Comparison of ENCODE assay signal across 8 cellular contexts in the genomic region with DNA sequence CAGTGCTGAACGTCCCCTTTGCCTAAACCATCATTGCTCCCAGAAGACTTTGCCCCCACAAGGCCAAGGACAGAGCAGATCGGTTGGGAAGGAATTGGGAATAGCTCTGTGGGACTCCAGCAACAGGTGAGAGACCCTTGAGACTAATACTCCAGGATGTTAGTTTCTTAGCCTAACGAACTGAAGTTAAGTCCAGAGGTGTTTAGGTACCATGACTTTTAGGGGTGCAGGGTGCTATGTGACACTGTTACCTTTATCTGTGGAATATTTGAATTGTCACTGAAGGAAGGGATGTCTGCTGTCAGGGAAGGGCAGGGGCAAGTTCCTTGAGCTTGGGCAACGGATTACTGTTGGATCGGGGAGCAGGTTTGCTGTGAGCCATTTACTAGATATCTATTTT. TPM values are rescaled to one million over a fixed set of nuclear protein-coding genes. Genes with fewer than 3 reads are reported as not detected.
DNase-seq lines count a peak whose midpoint lies in the region; ATAC-seq and TF ChIP-seq lines count a peak whose summit lies in the region.

No MANE protein-coding gene starts in this region.

- H3K9me3 ChIP-seq in PC-9 (ENCODE audit: insufficient read depth, low read depth) (no peaks in the 10 kb centered on the region), esophagus (ENCODE audit: control insufficient read depth in 2 of 2, insufficient read depth in 1 of 2, low read depth in 1 of 2, low read length in 1 of 2) (no peaks in the 10 kb centered on the region)

- H3K4me1 ChIP-seq in PC-9 (replicated peaks; ENCODE audit: insufficient read depth) (peaks cover 41% of the 10 kb centered on the region), esophagus (ENCODE audit: control insufficient read depth in 2 of 2, insufficient read depth in 2 of 2, low read length in 1 of 2) (peaks cover 14 to 30% of the 10 kb centered on the region in 2 donors)

- BruUV-seq in PC-9 (replicated peaks; lab: Mats Ljungman, UMichigan) = no TSS peak

- peaks cover 17% of the 10 kb centered on the region for H3F3A ChIP-seq in PC-9 (ENCODE audit: insufficient read depth, low read depth)

- H3K27me3 ChIP-seq in PC-9 (ENCODE audit: insufficient read depth, low read depth) (no peaks in the 10 kb centered on the region), esophagus (ENCODE audit: control insufficient read depth in 1 of 2, insufficient read depth in 2 of 2, low read length in 2 of 2) (no peaks in the 10 kb centered on the region)

- CTCF ChIA-PET in PC-9 (lab: Charles Lee) = interaction anchor here (0.6 to 0.8 kb wide), 2 partner anchors 255 to 323 kb away, joined by 3 to 8 read pairs; no protein-coding TSS in a partner anchor

- WGBS in esophagus, 2 donors = 38 to 39% methylated on average over 5 of the region's 5 CpGs

- no peak overlapping the region for H2AFZ ChIP-seq in PC-9

- ATAC-seq in GM21447 (IDR thresholded peaks at IDR 0.05; ENCODE audit: unreplicated experiment) (no peak), HG03565 (IDR thresholded peaks at IDR 0.05; ENCODE audit: unreplicated experiment) (no peak)

- peak overlapping the region; percentile 84 for H3K4me2 ChIP-seq in PC-9

- TF ChIP-seq CTCF in PC-9 (conservative IDR thresholded peaks at IDR 0.05) = no peak

- H3K27ac ChIP-seq in PC-9 (0 out of 2 replicates have a peak overlapping the region, but pooled peaks have one; percentile 17), esophagus (ENCODE audit: low read depth in 2 of 2, low read length in 1 of 2) (peak overlapping the region; percentile 71 to 95)

- peak overlapping the region; percentile 88; the same call in 1 of the 2 replicates for H3K4me3 ChIP-seq in PC-9
- peak overlapping the region in 1 of 2 donors; percentile 79 for H3K4me3 ChIP-seq in esophagus (ENCODE audit: low read depth in 1 of 2, low read length in 2 of 2)

- DNase-seq in D341Med (ENCODE audit: low spot score) (peak; percentile 7), PC-9 (no peak), posterior vena cava (ENCODE audit: low spot score) (peak; percentile 5), NCI-H146 treated with DMSO at 0.1 percent for 48 hours (lab: John Stamatoyannopoulos, UW; ENCODE audit: unreplicated experiment) (no peak), GDM1 (lab: John Stamatoyannopoulos, UW) (no peak)

- H3K79me2 ChIP-seq in PC-9 (ENCODE audit: low read depth) = peaks cover 70% of the 10 kb centered on the region

- POLR2A ChIA-PET in PC-9 (lab: Charles Lee; ENCODE audit: unreplicated experiment) = interaction anchor here (0.6 to 0.7 kb wide), 3 partner anchors 143 to 466 kb away, joined by 4 to 12 read pairs (median 6); no protein-coding TSS in a partner anchor

- H4K20me1 ChIP-seq in PC-9 (ENCODE audit: insufficient read depth) = peaks cover 40% of the 10 kb centered on the region

- H3K9me2 ChIP-seq in PC-9 (ENCODE audit: insufficient read depth) = no peaks in the 10 kb centered on the region

- no peaks in the 10 kb centered on the region for H3K36me3 ChIP-seq in PC-9 (ENCODE audit: low read depth)
- H3K36me3 ChIP-seq in esophagus (ENCODE audit: control insufficient read depth in 2 of 2, insufficient read depth in 2 of 2, low read length in 1 of 2) = peaks cover 0 to 7% of the 10 kb centered on the region in 2 donors

- intact Hi-C loops in PC-9 (cut with micrococcal nuclease; ENCODE audit: unreplicated experiment) = loop anchor here (2.0 to 5.0 kb wide), 3 partner anchors 119 to 181 kb away; no protein-coding TSS in a partner anchor
- intact Hi-C loops in posterior vena cava (cut with DNase I) = loop anchor here (5.0 kb wide), 3 partner anchors 134 to 324 kb away; no protein-coding TSS in a partner anchor

RNA-seq across cellular contexts. Expression of a gene that starts 1.9 kb away (rescaled TPM):
- total RNA-seq in PC-9 (2021) = 99.9 and 109 TPM in 2 replicates
- polyA plus RNA-seq in esophagus = 10 to 100 TPM; 45.7 to 80.2 TPM
- 10 to 100 TPM; 48.1 to 55.4 TPM for total RNA-seq in posterior vena cava

RNA-seq across cellular contexts. Expression of a gene that starts 4.8 kb away (rescaled TPM):
- total RNA-seq in PC-9 (2021) (not detected in 2 replicates), posterior vena cava (under 1 TPM; 0.52 to 0.65 TPM)
- 1 to 10 TPM; 2.5 to 3.8 TPM for polyA plus RNA-seq in esophagus

Comparison
In these comparisons a context has a peak if more than half of its experiments do, and no peak if none do; other contexts are left out.
1. DNase-seq: peak in D341Med (single experiment) and posterior vena cava (single experiment); none in PC-9 (0 of 2), NCI-H146 treated with DMSO at 0.1 percent for 48 hours (single experiment) and GDM1 (single experiment).